ENCODE assay signal across 8 cellular contexts in the genomic region with DNA sequence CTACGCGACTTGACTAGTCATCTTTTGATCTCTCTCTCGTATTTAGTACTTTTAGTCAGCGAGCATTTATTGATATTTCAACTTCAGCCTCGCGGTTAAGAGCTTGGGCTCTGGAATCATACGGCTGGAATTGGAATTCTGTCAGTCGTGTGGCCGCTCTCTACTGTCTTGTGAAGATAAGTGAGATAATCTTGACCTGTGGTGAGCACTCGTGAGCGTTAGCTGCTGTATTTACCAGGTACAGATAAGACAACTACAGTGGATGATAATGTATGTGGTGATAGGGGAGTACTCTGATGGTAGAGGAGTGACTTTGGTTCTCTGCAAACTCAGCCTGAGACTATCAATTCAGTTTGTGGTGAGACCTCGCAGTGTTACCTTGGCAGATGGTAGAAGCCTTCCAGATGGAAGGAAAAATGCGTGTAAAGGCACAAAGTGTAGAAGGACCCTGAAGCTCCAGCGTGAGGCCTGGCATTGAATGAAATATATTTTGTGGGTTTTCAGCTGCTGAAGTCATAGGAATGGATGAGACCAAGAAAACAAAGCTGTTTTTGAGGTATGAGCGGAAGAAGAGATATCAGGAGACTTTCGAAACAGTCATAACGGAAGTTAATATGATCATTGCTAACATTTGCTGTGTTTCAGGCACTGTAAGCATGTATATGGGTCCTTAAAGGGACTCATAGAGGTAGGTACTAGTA. TPM values are rescaled to one million over a fixed set of nuclear protein-coding genes. Genes with fewer than 3 reads are reported as not detected.
A peak's percentile ranks its signal among the peaks of the same experiment; 100 is the strongest.
DNase-seq lines count a peak whose midpoint lies in the region; ATAC-seq and TF ChIP-seq lines count a peak whose summit lies in the region.

No MANE protein-coding gene starts in this region.

- peaks cover 12% of the 10 kb centered on the region for H3K36me3 ChIP-seq in left ventricle myocardium inferior
- H3K36me3 ChIP-seq in PC-3 (ENCODE audit: low read depth, low read length) = peaks cover 6% of the 10 kb centered on the region; the same call in 1 of the 2 replicates
- peaks cover 1 to 3% of the 10 kb centered on the region in 2 donors for H3K36me3 ChIP-seq in mucosa of rectum (ENCODE audit: control insufficient read depth in 2 of 2, insufficient read depth in 2 of 2, low read length in 2 of 2)

- no peaks in the 10 kb centered on the region for H3F3A ChIP-seq in PC-3 (ENCODE audit: low read length, unreplicated experiment)

- H3K79me2 ChIP-seq in PC-3 (ENCODE audit: low read length) = peaks cover 71% of the 10 kb centered on the region

- BruUV-seq in PC-3 (replicated peaks; lab: Mats Ljungman, UMichigan) = TSS peak; percentile 63

- intact Hi-C loops in left ventricle myocardium inferior (cut with micrococcal nuclease) = loop anchor here (5.0 kb wide), 1 partner anchor 101 kb away; the partner anchor contains the start of gene ACAT1
- intact Hi-C loops in cardiac septum (cut with DNase I) = loop anchor here (2.0 to 10.0 kb wide), 6 partner anchors 55 to 441 kb away; partner anchors contain the start of genes ACAT1, C11orf65, CUL5 and DDX10
- intact Hi-C loops in PC-3 (cut with micrococcal nuclease) = loop anchor here (2.0 to 5.0 kb wide), 3 partner anchors 103 to 369 kb away; partner anchors contain the start of genes ACAT1, EXPH5 and POGLUT3
- intact Hi-C loops in CD14-positive monocyte (cut with micrococcal nuclease) = loop anchor here (5.0 to 10.0 kb wide), 3 partner anchors 99 to 271 kb away; partner anchors contain the start of genes ACAT1 (in 1 of the 2), C11orf65 (in 1 of the 2) and POGLUT3 (in 1 of the 2)

- POLR2A ChIA-PET in PC-3 (lab: Charles Lee; ENCODE audit: unreplicated experiment) = interaction anchor here (1.0 kb wide), 1 partner anchor 382 kb away, joined by 3 read pairs; no protein-coding TSS in a partner anchor

- peaks cover 7% of the 10 kb centered on the region; the same call in 1 of the 2 replicates for H4K20me1 ChIP-seq in PC-3 (ENCODE audit: low read length)

- ATAC-seq in HG02884 (IDR thresholded peaks at IDR 0.05; ENCODE audit: unreplicated experiment) (peak; percentile 28), PC-3 (no peak), left lobe of liver (no peak)

- no peaks in the 10 kb centered on the region for H3K9me2 ChIP-seq in PC-3 (replicated peaks; ENCODE audit: low read length)

- H3K9me3 ChIP-seq in left ventricle myocardium inferior (replicated peaks) = no peaks in the 10 kb centered on the region
- no peaks in the 10 kb centered on the region for H3K9me3 ChIP-seq in PC-3 (ENCODE audit: low read length)
- no peaks in the 10 kb centered on the region for H3K9me3 ChIP-seq in mucosa of rectum (ENCODE audit: control insufficient read depth in 2 of 2, low read length in 2 of 2)

- H3K4me2 ChIP-seq in PC-3 (ENCODE audit: low read length) = peak overlapping the region; percentile 83

- DNase-seq in left ventricle myocardium inferior = no peak
- DNase-seq in cardiac septum (ENCODE audit: low spot score) = no peak
- DNase-seq in PC-3 = no peak
- peak; percentile 20 for DNase-seq in brain pericyte (ENCODE audit: low read depth, low spot score)
- DNase-seq in left lobe of liver (ENCODE audit: low spot score) = no peak
- no peak for DNase-seq in CD14-positive monocyte (ENCODE audit: low spot score)

- CTCF ChIA-PET in PC-3 (lab: Charles Lee) = no interaction called here

- H3K4me3 ChIP-seq in left ventricle myocardium inferior (peak overlapping the region; percentile 75), PC-3 (ENCODE audit: low read length) (peak overlapping the region; percentile 83), mucosa of rectum (ENCODE audit: low read length in 2 of 2) (peak overlapping the region; percentile 96 to 99)

- H3K36me3 Mint-ChIP-seq in CD14-positive monocyte = peaks cover 18 to 26% of the 10 kb centered on the region in 2 donors

- peak overlapping the region; percentile 92 for H2AFZ ChIP-seq in PC-3 (ENCODE audit: low read length)

- peaks cover 64% of the 10 kb centered on the region for H3K4me1 ChIP-seq in left ventricle myocardium inferior
- peaks cover 43% of the 10 kb centered on the region for H3K4me1 ChIP-seq in PC-3 (ENCODE audit: insufficient read depth, low read length)
- peaks cover 10 to 19% of the 10 kb centered on the region in 2 donors for H3K4me1 ChIP-seq in mucosa of rectum (ENCODE audit: control insufficient read depth in 2 of 2, insufficient read depth in 2 of 2, low read length in 2 of 2)

- no peak overlapping the region for H3K27ac Mint-ChIP-seq in CD14-positive monocyte

- H3K9ac ChIP-seq in PC-3 (ENCODE audit: low read length) = peak overlapping the region; percentile 79
- peak overlapping the region; percentile 81 to 92 for H3K9ac ChIP-seq in mucosa of rectum (ENCODE audit: low read depth in 1 of 2, low read length in 2 of 2)

- H3K4me3 Mint-ChIP-seq in CD14-positive monocyte = no peak overlapping the region

- H3K27ac ChIP-seq in left ventricle myocardium inferior (replicated peaks) (peak overlapping the region; percentile 96), PC-3 (ENCODE audit: low read length) (peak overlapping the region; percentile 68), mucosa of rectum (ENCODE audit: low read depth in 2 of 2, low read length in 2 of 2) (peak overlapping the region; percentile 97)

- H3K27me3 Mint-ChIP-seq in CD14-positive monocyte (ENCODE audit: low read depth in 3 of 3) = peaks cover 0 to 1% (median 0%) of the 10 kb centered on the region in 3 donors

- H3K9me3 Mint-ChIP-seq in CD14-positive monocyte = no peaks in the 10 kb centered on the region

- peaks cover 39% of the 10 kb centered on the region for H3K4me1 Mint-ChIP-seq in CD14-positive monocyte

- TF ChIP-seq CTCF in left ventricle myocardium inferior (IDR thresholded peaks at IDR 0.05; ENCODE audit: borderline replicate concordance) (no peak), PC-3 (conservative IDR thresholded peaks at IDR 0.05; ENCODE audit: low read depth, low read length) (no peak), CD14-positive monocyte (IDR thresholded peaks at IDR 0.05) (no peak)

- no peaks in the 10 kb centered on the region for H3K27me3 ChIP-seq in left ventricle myocardium inferior (ENCODE audit: low read depth)
- H3K27me3 ChIP-seq in PC-3 (ENCODE audit: low read length) = no peaks in the 10 kb centered on the region
- H3K27me3 ChIP-seq in mucosa of rectum (ENCODE audit: control insufficient read depth in 2 of 2, insufficient read depth in 2 of 2, low read length in 2 of 2) = no peaks in the 10 kb centered on the region

RNA-seq across cellular contexts. Expression of gene ATM, which starts 0.7 kb away (rescaled TPM):
- total RNA-seq in left ventricle myocardium inferior (30.1 TPM), cardiac septum (35.3 TPM), PC-3 (2014; rRNA removed) (40.2 and 55.3 TPM in 2 replicates), left lobe of liver (25.7 TPM)
- 10 to 100 TPM; 13.2 to 21.4 TPM for polyA plus RNA-seq in CD14-positive monocyte

RNA-seq across cellular contexts. Expression of gene NPAT, which starts 1.2 kb away (rescaled TPM):
- total RNA-seq in left ventricle myocardium inferior (6.3 TPM), cardiac septum (6.9 TPM), PC-3 (2014; rRNA removed) (15.6 and 19.6 TPM in 2 replicates), left lobe of liver (5.4 TPM)
- 1 to 10 TPM; 4.1 to 5.0 TPM for polyA plus RNA-seq in CD14-positive monocyte
